9 cellular contexts compared by ENCODE assay signal in genomic region chr10:5691786-5692185, GRCh38. TPM values are rescaled to one million over a fixed set of nuclear protein-coding genes. Genes with fewer than 3 reads are reported as not detected.
DNase-seq lines count a peak whose midpoint lies in the region; TF ChIP-seq lines count a peak whose summit lies in the region.
"Had no signal": no experiment of that assay in that cellular context is flagged by ENCODE, and none has a peak within 500 bp of the region (broad histone marks: within the 10 kb centered on the region; RNA-seq: fewer than 3 reads in every experiment).

No MANE protein-coding gene starts in this region.

- no peak for DNase-seq in GM12864 (ENCODE audit: low read depth)
- DNase-seq in NAMALWA (ENCODE audit: low spot score), result peak; percentile 47
- peak; percentile 30 for DNase-seq in colonic mucosa
- no peak for DNase-seq in NCI-H1048 (lab: John Stamatoyannopoulos, UW)
- DNase-seq in EL, result no peak
- no peak for DNase-seq in stimulated activated CD4-positive, alpha-beta T cell treated with anti-CD3 and anti-CD28 coated beads, Interleukin-4, amount 100 ng/mL, for 1 hour
- DNase-seq: NCI-H187 had no signal

- H3K9ac ChIP-seq in colonic mucosa (ENCODE audit: low read depth in 2 of 2, low read length in 2 of 2), result no peak overlapping the region

- H3K9me3 ChIP-seq in colonic mucosa, result no peaks in the 10 kb centered on the region
- H3K9me3 ChIP-seq: prostate gland had no signal

- H3K27me3 ChIP-seq in colonic mucosa, result no peaks in the 10 kb centered on the region

- peaks cover 3% of the 10 kb centered on the region for H3K4me1 ChIP-seq in colonic mucosa
- H3K4me1 ChIP-seq: prostate gland had no signal

- peaks cover 33% of the 10 kb centered on the region for H3K4me1 Mint-ChIP-seq in nephron

- peak overlapping the region in 2 of 3 experiments; percentile 35 to 45 for H3K27ac Mint-ChIP-seq in nephron

- H3K36me3 ChIP-seq in colonic mucosa, result no peaks in the 10 kb centered on the region
- H3K36me3 ChIP-seq: prostate gland had no signal

- H3K9me3 Mint-ChIP-seq in nephron, result no peaks in the 10 kb centered on the region

- H3K36me3 Mint-ChIP-seq in nephron (ENCODE audit: low read depth), result no peaks in the 10 kb centered on the region

- peak overlapping the region; percentile 70 for H3K4me3 ChIP-seq in GM12864 (ENCODE audit: low read depth, low read length)
- no peak overlapping the region for H3K4me3 ChIP-seq in colonic mucosa

- no peak for TF ChIP-seq CTCF in GM12864 (IDR thresholded peaks at IDR 0.05; ENCODE audit: low read depth, low read length, missing control alignments)
- no peak for TF ChIP-seq CTCF in colonic mucosa (IDR thresholded peaks at IDR 0.05)
- no peak for TF ChIP-seq CTCF in nephron (IDR thresholded peaks at IDR 0.05; ENCODE audit: unreplicated experiment in 3 of 3)

- H3K27ac ChIP-seq in colonic mucosa, result no peak overlapping the region

- no peaks in the 10 kb centered on the region for H3K27me3 Mint-ChIP-seq in nephron (ENCODE audit: low read depth)

- H3K4me3 Mint-ChIP-seq in nephron, result peak overlapping the region; percentile 73 to 84 (median 75)

- intact Hi-C loops in colonic mucosa (cut with DNase I), result no loop called here

RNA-seq across cellular contexts. Expression of gene TASOR2, which starts 7.1 kb away (rescaled TPM):
- 10 to 100 TPM; 41.4 to 57.2 TPM for total RNA-seq in colonic mucosa

RNA-seq across cellular contexts. Expression of gene ASB13, which starts 25.4 kb away (rescaled TPM):
- 10 to 100 TPM; 36.1 to 36.2 TPM for total RNA-seq in colonic mucosa

Comparison
In these comparisons a context has a peak if more than half of its experiments do, and no peak if none do; other contexts are left out.
1. DNase-seq: peak in NAMALWA (single experiment) and colonic mucosa (single experiment); none in GM12864 (single experiment), NCI-H1048 (single experiment), EL (single experiment) and stimulated activated CD4-positive, alpha-beta T cell treated with anti-CD3 and anti-CD28 coated beads, Interleukin-4, amount 100 ng/mL, for 1 hour (single experiment).